ENCODE assay signal across 12 cellular contexts in genomic region chr4:107654694-107655093, GRCh38.
A peak's percentile ranks its signal among the peaks of the same experiment; 100 is the strongest.
DNase-seq lines count a peak whose midpoint lies in the region; ATAC-seq lines count a peak whose summit lies in the region.
"Had no signal": no experiment of that assay in that cellular context is flagged by ENCODE, and none has a peak within 500 bp of the region (broad histone marks: within the 10 kb centered on the region; RNA-seq: fewer than 3 reads in every experiment).

No MANE protein-coding gene starts in this region.

- ATAC-seq in HG03457 (IDR thresholded peaks at IDR 0.05; ENCODE audit: unreplicated experiment) (no peak), HG03175 (IDR thresholded peaks at IDR 0.05; ENCODE audit: unreplicated experiment) (no peak), aorta (ENCODE audit: low FRiP score) (no peak)
- ATAC-seq: activated CD4-positive, CD25-positive, alpha-beta regulatory T cell treated with anti-CD3 and anti-CD28 coated beads, Interleukin-2, amount 50 U/mL, for 24 hours had no signal

- no peaks in the 10 kb centered on the region for H3K4me1 ChIP-seq in aorta (ENCODE audit: control insufficient read depth in 1 of 2, insufficient read depth in 2 of 2, low read length in 2 of 2)

- H3K4me3 ChIP-seq in aorta (ENCODE audit: low read length in 2 of 2), result no peak overlapping the region
- H3K4me3 ChIP-seq: skin epidermis had no signal

- H3K9me3 ChIP-seq in aorta (ENCODE audit: control insufficient read depth, low read length), result no peaks in the 10 kb centered on the region
- H3K9me3 ChIP-seq: neutrophil had no signal

- peak; percentile 62 for DNase-seq in NCI-H2107 treated with DMSO at 0.1 percent for 48 hours (lab: John Stamatoyannopoulos, UW; ENCODE audit: unreplicated experiment)
- no peak for DNase-seq in NCI-H2107 (lab: John Stamatoyannopoulos, UW)
- DNase-seq in NCI-H345 (lab: John Stamatoyannopoulos, UW), result peak; percentile 77
- DNase-seq in caudate nucleus (lab: John Stamatoyannopoulos, UW), result peak in 15 of 61 donors; percentile 2 to 77 (median 18)
- peak; percentile 40 for DNase-seq in retina
- no peak for DNase-seq in aorta
- DNase-seq: activated naive CD8-positive, alpha-beta T cell treated with anti-CD3 and anti-CD28 coated beads, Interleukin-2, amount 10 ng/mL, durations not matched to agents 7 days and 5 days had no signal

- peaks cover 0 to 5% of the 10 kb centered on the region in 2 donors for H3K36me3 ChIP-seq in aorta (ENCODE audit: control insufficient read depth in 1 of 2, insufficient read depth in 2 of 2, low read length in 1 of 2)

- H3K27me3 ChIP-seq in aorta (ENCODE audit: control insufficient read depth in 1 of 2, insufficient read depth in 2 of 2, low read length in 1 of 2), result no peaks in the 10 kb centered on the region
- H3K27me3 ChIP-seq: neutrophil had no signal

- H3K27ac ChIP-seq in caudate nucleus (ENCODE audit: low read depth, low read length) (peak overlapping the region; percentile 19), aorta (ENCODE audit: low read depth in 1 of 2, low read length in 2 of 2) (no peak overlapping the region)
- H3K27ac ChIP-seq: neutrophil, skin epidermis had no signal

- intact Hi-C loops in aorta (cut with DNase I), result no loop called here

- 75 to 80% methylated on average over 10 of the region's 10 CpGs for WGBS in aorta, 2 donors

Comparison
In these comparisons a context has a peak if more than half of its experiments do, and no peak if none do; other contexts are left out.
1. DNase-seq: peak in NCI-H2107 treated with DMSO at 0.1 percent for 48 hours (single experiment), NCI-H345 (single experiment) and retina (single experiment); none in NCI-H2107 (single experiment) and aorta (0 of 2).